9 cellular contexts compared by ENCODE assay signal in genomic region chr14:80483331-80483730, GRCh38.
"Had no signal": no experiment of that assay in that cellular context is flagged by ENCODE, and none has a peak within 500 bp of the region (broad histone marks: within the 10 kb centered on the region; RNA-seq: fewer than 3 reads in every experiment).

No MANE protein-coding gene starts in this region.

- H3K4me3 Mint-ChIP-seq: HFFc6 had no signal

- DNase-seq: GM23248, GOT3, H7, HFFc6, IMR-90 had no signal

- H3K4me1 ChIP-seq: HAP-1 had no signal

- H3K27ac ChIP-seq: GM23248, HL-60 had no signal

- H3K9me3 Mint-ChIP-seq: HFFc6 had no signal

- H3K27ac Mint-ChIP-seq: HFFc6 had no signal

- FAIRE-seq: K562 had no signal

- H2AFZ ChIP-seq: GM23248 had no signal

- ATAC-seq: HCT116, K562 had no signal

- H3K9me3 ChIP-seq: HAP-1 had no signal

- H3K36me3 ChIP-seq: HAP-1 had no signal

- H3K4me3 ChIP-seq: GM23248, HAP-1, K562 had no signal
